Comparison of ENCODE assay signal across 26 cellular contexts in the genomic region with DNA sequence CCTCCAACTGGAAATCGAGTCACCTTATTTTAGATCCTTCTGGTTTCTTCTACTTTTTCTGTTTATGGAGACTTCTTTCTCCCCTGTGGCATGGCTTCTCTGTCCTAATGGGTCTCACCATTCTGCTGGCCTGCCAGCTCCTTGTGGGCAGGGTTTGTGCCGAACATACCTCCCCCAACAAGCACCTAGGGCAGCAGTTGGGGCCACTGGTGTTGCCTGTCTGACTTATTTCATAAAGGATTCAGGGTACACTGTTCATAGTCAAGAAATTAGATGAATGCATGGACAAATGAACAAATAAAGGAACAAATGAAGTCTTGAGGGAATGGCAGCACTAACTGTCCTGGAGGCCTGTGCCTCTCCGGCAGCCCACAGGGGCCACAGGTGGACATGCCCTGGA. TPM values are rescaled to one million over a fixed set of nuclear protein-coding genes. Genes with fewer than 3 reads are reported as not detected.
DNase-seq lines count a peak whose midpoint lies in the region; ATAC-seq and TF ChIP-seq lines count a peak whose summit lies in the region.
"Had no signal": no experiment of that assay in that cellular context is flagged by ENCODE, and none has a peak within 500 bp of the region (broad histone marks: within the 10 kb centered on the region; RNA-seq: fewer than 3 reads in every experiment).

No MANE protein-coding gene starts in this region.

- H2BK5ac ChIP-seq in neuronal stem cell (ENCODE audit: low read length), result no peak overlapping the region
- no peak overlapping the region for H2BK5ac ChIP-seq in H9 (ENCODE audit: insufficient read length, low read length)

- H4K91ac ChIP-seq in neuronal stem cell (ENCODE audit: low read depth, low read length, poor library complexity), result no peak overlapping the region
- H4K91ac ChIP-seq in H9 (ENCODE audit: insufficient read length, low read depth, low read length), result no peak overlapping the region

- H3K36me3 Mint-ChIP-seq in type B pancreatic cell, result no peaks in the 10 kb centered on the region
- H3K36me3 Mint-ChIP-seq in H9 (ENCODE audit: insufficient read depth in 1 of 3, low read depth in 3 of 3), result no peaks in the 10 kb centered on the region
- no peaks in the 10 kb centered on the region for H3K36me3 Mint-ChIP-seq in activated T-cell treated with anti-CD3 and anti-CD28 coated beads, Interleukin-2, amount 50 U/mL, for 4 hours (ENCODE audit: insufficient read depth)
- H3K36me3 Mint-ChIP-seq: CD14-positive monocyte; CD4-positive, alpha-beta memory T cell; CD4-positive, CD25-positive, alpha-beta regulatory T cell; CD8-positive, alpha-beta memory T cell had no signal

- H3K4me3 ChIP-seq in coronary artery (no peak overlapping the region), neuronal stem cell (ENCODE audit: low read length in 2 of 2) (no peak overlapping the region)
- H3K4me3 ChIP-seq: BLaER1, GM12878 had no signal

- H3K79me2 ChIP-seq in H9 (ENCODE audit: insufficient read depth, low read length), result no peaks in the 10 kb centered on the region

- no peak overlapping the region for H2BK20ac ChIP-seq in H9 (ENCODE audit: low read depth, low read length, poor library complexity, severe bottlenecking)

- no peaks in the 10 kb centered on the region for H3K23me2 ChIP-seq in H9 (ENCODE audit: insufficient read length, low read depth, low read length, poor library complexity, severe bottlenecking)

- H3K4me2 ChIP-seq in neuronal stem cell (ENCODE audit: insufficient read depth, low read length, poor library complexity, severe bottlenecking) (no peak overlapping the region), H9 (ENCODE audit: insufficient read depth, insufficient read length, low read length) (no peak overlapping the region)
- H3K4me2 ChIP-seq: BLaER1 had no signal

- H4K20me1 ChIP-seq in H9 (ENCODE audit: control insufficient read depth, insufficient read depth, insufficient read length), result no peaks in the 10 kb centered on the region
- H4K20me1 ChIP-seq: BLaER1 had no signal

- H3K9me3 ChIP-seq in neuronal stem cell (replicated peaks in 1 of 2; ENCODE audit: control insufficient read depth in 2 of 2, insufficient read depth in 1 of 2, low read depth in 1 of 2, low read length in 2 of 2), result no peaks in the 10 kb centered on the region
- no peaks in the 10 kb centered on the region for H3K9me3 ChIP-seq in H9 (ENCODE audit: control insufficient read depth, low read depth, low read length)
- H3K9me3 ChIP-seq: BE2C, BLaER1 had no signal

- H3K4me1 Mint-ChIP-seq in type B pancreatic cell (ENCODE audit: unreplicated experiment), result peaks cover 7% of the 10 kb centered on the region
- 0 out of 4 replicates have a peak, but pooled peaks cover 0 to 3% of the 10 kb centered on the region in 2 experiments for H3K4me1 Mint-ChIP-seq in H9
- H3K4me1 Mint-ChIP-seq in activated T-cell treated with anti-CD3 and anti-CD28 coated beads, Interleukin-2, amount 50 U/mL, for 4 hours (ENCODE audit: low read depth), result no peaks in the 10 kb centered on the region
- H3K4me1 Mint-ChIP-seq: CD14-positive monocyte; CD4-positive, alpha-beta memory T cell; CD4-positive, CD25-positive, alpha-beta regulatory T cell; CD8-positive, alpha-beta memory T cell had no signal

- no peaks in the 10 kb centered on the region for H3K36me3 ChIP-seq in neuronal stem cell (replicated peaks in 1 of 2; ENCODE audit: control insufficient read depth in 2 of 2, insufficient read depth in 2 of 2, low read length in 2 of 2)
- H3K36me3 ChIP-seq: BE2C, BLaER1 had no signal

- H3K56ac ChIP-seq in H9 (ENCODE audit: insufficient read length, low read depth, low read length), result no peak overlapping the region

- DNase-seq in coronary artery (ENCODE audit: low spot score), result peak; percentile 26
- peak; percentile 19 for DNase-seq in islet precursor cell
- DNase-seq in neuronal stem cell (ENCODE audit: low spot score), result no peak
- DNase-seq in type B pancreatic cell (ENCODE audit: extremely low spot score, unreplicated experiment), result peak; percentile 16
- no peak for DNase-seq in H9
- no peak for DNase-seq in NCI-H446 treated with DMSO at 0.1 percent for 48 hours (lab: John Stamatoyannopoulos, UW)
- DNase-seq in activated T-cell treated with anti-CD3 and anti-CD28 coated beads, Interleukin-2, amount 50 U/mL, for 4 hours, result no peak
- no peak for DNase-seq in NCI-H187 (lab: John Stamatoyannopoulos, UW)
- DNase-seq: 8988T; ACHN; BE2C; C1 segment of cervical spinal cord; CD4-positive, alpha-beta memory T cell; CD4-positive, CD25-positive, alpha-beta regulatory T cell; CD8-positive, alpha-beta memory T cell; COR-L47; DMS 273 treated with DMSO at 0.1 percent for 48 hours; DMS153; DMS53; DMS79; DND-41; EL; GDM1 had no signal

- no peak overlapping the region for H3K9ac ChIP-seq in neuronal stem cell (ENCODE audit: low read depth, low read length, poor library complexity)
- no peak overlapping the region for H3K9ac ChIP-seq in H9 (ENCODE audit: extremely low read depth, insufficient read length, low read length)
- H3K9ac ChIP-seq: BLaER1 had no signal

- H3K27me3 Mint-ChIP-seq in type B pancreatic cell, result no peaks in the 10 kb centered on the region
- no peaks in the 10 kb centered on the region for H3K27me3 Mint-ChIP-seq in H9 (ENCODE audit: low read depth)
- H3K27me3 Mint-ChIP-seq in activated T-cell treated with anti-CD3 and anti-CD28 coated beads, Interleukin-2, amount 50 U/mL, for 4 hours (ENCODE audit: low read depth), result peaks cover 2% of the 10 kb centered on the region
- H3K27me3 Mint-ChIP-seq: CD4-positive, alpha-beta memory T cell; CD4-positive, CD25-positive, alpha-beta regulatory T cell; CD8-positive, alpha-beta memory T cell had no signal

- no CpG with 5 or more reads among the region's 3 CpGs for WGBS in neuronal stem cell (ENCODE audit: extremely low coverage in 2 of 2, insufficient read length in 2 of 2, insufficient replicate concordance in 1 of 2), 2 donors
- WGBS in H9 (ENCODE audit: extremely low coverage, insufficient read length, low lambda C conversion rate), result no CpG with 5 or more reads among the region's 3 CpGs

- H3K27ac ChIP-seq in coronary artery, result no peak overlapping the region
- no peak overlapping the region for H3K27ac ChIP-seq in neuronal stem cell (replicated peaks; ENCODE audit: low read length)
- H3K27ac ChIP-seq in H9 (ENCODE audit: insufficient read length, low read depth, low read length), result no peak overlapping the region
- H3K27ac ChIP-seq: BLaER1 had no signal

- H3K27me3 ChIP-seq in neuronal stem cell (ENCODE audit: control insufficient read depth in 3 of 3, insufficient read depth in 3 of 3, low read depth in 1 of 3, low read length in 3 of 3) (no peaks in the 10 kb centered on the region), H9 (ENCODE audit: insufficient read depth, low read length) (no peaks in the 10 kb centered on the region)
- H3K27me3 ChIP-seq: BE2C, BLaER1 had no signal

- ATAC-seq in activated T-cell treated with anti-CD3 and anti-CD28 coated beads, Interleukin-2, amount 50 U/mL, for 4 hours, result no peak
- ATAC-seq: GM12878 had no signal

- H2BK15ac ChIP-seq in neuronal stem cell (ENCODE audit: low read length), result no peak overlapping the region
- no peak overlapping the region for H2BK15ac ChIP-seq in H9 (ENCODE audit: low read depth, low read length)

- H2BK12ac ChIP-seq in neuronal stem cell (ENCODE audit: low read length), result no peak overlapping the region
- H2BK12ac ChIP-seq in H9 (ENCODE audit: insufficient read length, low read depth, low read length), result no peak overlapping the region

- H3K27ac Mint-ChIP-seq in type B pancreatic cell (no peak overlapping the region), H9 (no peak overlapping the region; a peak in 1 of 7 replicates)
- H3K27ac Mint-ChIP-seq: CD14-positive monocyte; CD4-positive, CD25-positive, alpha-beta regulatory T cell; CD8-positive, alpha-beta memory T cell had no signal

- no peak for TF ChIP-seq CTCF in coronary artery (IDR thresholded peaks at IDR 0.05)
- no peak for TF ChIP-seq CTCF in type B pancreatic cell (conservative IDR thresholded peaks at IDR 0.05)
- no peak for TF ChIP-seq CTCF in H9 (conservative IDR thresholded peaks at IDR 0.05)

- H3K14ac ChIP-seq in neuronal stem cell (ENCODE audit: low read length) (no peak overlapping the region), H9 (ENCODE audit: insufficient read depth, low read length) (no peak overlapping the region)

- no peaks in the 10 kb centered on the region for H3K9me3 Mint-ChIP-seq in type B pancreatic cell
- H3K9me3 Mint-ChIP-seq in H9, result no peaks in the 10 kb centered on the region
- no peaks in the 10 kb centered on the region for H3K9me3 Mint-ChIP-seq in activated T-cell treated with anti-CD3 and anti-CD28 coated beads, Interleukin-2, amount 50 U/mL, for 4 hours

- H3K79me1 ChIP-seq in neuronal stem cell (ENCODE audit: low read depth, low read length) (no peaks in the 10 kb centered on the region), H9 (ENCODE audit: insufficient read depth, low read depth, low read length, poor library complexity, severe bottlenecking) (no peaks in the 10 kb centered on the region)

- H4K8ac ChIP-seq in neuronal stem cell (ENCODE audit: low read depth, low read length) (peak overlapping the region; percentile 20), H9 (replicated peaks; ENCODE audit: insufficient read length, low read depth, low read length) (no peak overlapping the region)

- H3K4ac ChIP-seq in neuronal stem cell (ENCODE audit: low read length) (no peak overlapping the region), H9 (ENCODE audit: low read depth, low read length) (no peak overlapping the region)

- H3K4me3 Mint-ChIP-seq in type B pancreatic cell, result no peak overlapping the region
- no peak overlapping the region for H3K4me3 Mint-ChIP-seq in H9
- no peak overlapping the region for H3K4me3 Mint-ChIP-seq in activated T-cell treated with anti-CD3 and anti-CD28 coated beads, Interleukin-2, amount 50 U/mL, for 4 hours
- H3K4me3 Mint-ChIP-seq: CD14-positive monocyte; CD4-positive, alpha-beta memory T cell; CD4-positive, CD25-positive, alpha-beta regulatory T cell; CD8-positive, alpha-beta memory T cell had no signal

- no peak overlapping the region for H3T11ph ChIP-seq in H9 (ENCODE audit: low read length)

- no peak overlapping the region for H3K18ac ChIP-seq in neuronal stem cell (ENCODE audit: low read length)
- no peak overlapping the region for H3K18ac ChIP-seq in H9 (ENCODE audit: insufficient read length, low read depth, low read length)

- H2AFZ ChIP-seq in neuronal stem cell (ENCODE audit: low read length) (no peak overlapping the region), H9 (ENCODE audit: low read length) (no peak overlapping the region)

- H2AK5ac ChIP-seq in neuronal stem cell (ENCODE audit: low read depth, low read length) (no peak overlapping the region), H9 (ENCODE audit: insufficient read length, low read length) (no peak overlapping the region)

- H2BK120ac ChIP-seq in neuronal stem cell (ENCODE audit: low read depth, low read length), result no peak overlapping the region
- H2BK120ac ChIP-seq in H9 (ENCODE audit: low read depth, low read length, poor library complexity, severe bottlenecking), result no peak overlapping the region

- no peak overlapping the region for H4K5ac ChIP-seq in H9 (ENCODE audit: insufficient read length, low read depth, low read length)

- H3K23ac ChIP-seq in neuronal stem cell (ENCODE audit: low read depth, low read length, poor library complexity) (no peak overlapping the region), H9 (ENCODE audit: insufficient read length, low read depth, low read length) (no peak overlapping the region)

- H3K4me1 ChIP-seq in neuronal stem cell (ENCODE audit: control insufficient read depth in 2 of 2, insufficient read depth in 1 of 2, low read depth in 1 of 2, low read length in 2 of 2) (no peaks in the 10 kb centered on the region), H9 (ENCODE audit: insufficient read depth, low read length) (no peaks in the 10 kb centered on the region)
- H3K4me1 ChIP-seq: BE2C, BLaER1 had no signal

RNA-seq across cellular contexts. Expression of a gene that starts 55.6 kb away (rescaled TPM):
- polyA plus RNA-seq in neuronal stem cell (2013, experiment 1 of 2), result 21.3 TPM
- 21.3 TPM for polyA plus RNA-seq in neuronal stem cell (2013, experiment 2 of 2)
- 61.6 and 67.4 TPM in 2 replicates for total RNA-seq in type B pancreatic cell (ENCODE audit: low replicate concordance)
- 51.5 and 57.0 TPM in 2 replicates for total RNA-seq in H9 (2021)
- under 1 TPM; 0.11 to 0.15 (median 0.14) TPM for total RNA-seq in activated T-cell treated with anti-CD3 and anti-CD28 coated beads, Interleukin-2, amount 50 U/mL, for 4 hours
- polyA plus RNA-seq: CD4-positive, alpha-beta memory T cell; CD4-positive, CD25-positive, alpha-beta regulatory T cell; CD8-positive, alpha-beta memory T cell had no signal

Comparison
In these comparisons a context has a peak if more than half of its experiments do, and no peak if none do; other contexts are left out.
1. DNase-seq: peak in coronary artery (single experiment), islet precursor cell (single experiment) and type B pancreatic cell (single experiment); none in neuronal stem cell (single experiment), H9 (single experiment), NCI-H446 treated with DMSO at 0.1 percent for 48 hours (single experiment), activated T-cell treated with anti-CD3 and anti-CD28 coated beads, Interleukin-2, amount 50 U/mL, for 4 hours (single experiment) and NCI-H187 (0 of 2).
2. RNA of a gene that starts 55.6 kb away (total RNA-seq): 61.6 to 67.4 TPM in type B pancreatic cell and 51.5 to 57.0 TPM in H9; 0.11 to 0.15 TPM in activated T-cell treated with anti-CD3 and anti-CD28 coated beads, Interleukin-2, amount 50 U/mL, for 4 hours; every median in the first group is over 10 times any median in the second.